Comparison of ENCODE assay signal across 22 cellular contexts in genomic region chr2:240395448-240395847, GRCh38. TPM values are rescaled to one million over a fixed set of nuclear protein-coding genes. Genes with fewer than 3 reads are reported as not detected.
DNase-seq lines count a peak whose midpoint lies in the region; ATAC-seq and TF ChIP-seq lines count a peak whose summit lies in the region.
"Had no signal": no experiment of that assay in that cellular context is flagged by ENCODE, and none has a peak within 500 bp of the region (broad histone marks: within the 10 kb centered on the region; RNA-seq: fewer than 3 reads in every experiment).

No MANE protein-coding gene starts in this region.

- H3K4me1 ChIP-seq in right atrium auricular region (no peaks in the 10 kb centered on the region), neuronal stem cell (ENCODE audit: control insufficient read depth in 2 of 2, insufficient read depth in 1 of 2, low read depth in 1 of 2, low read length in 2 of 2) (peaks cover 2 to 8% of the 10 kb centered on the region in 2 donors), mammary epithelial cell (ENCODE audit: insufficient read depth, low read length) (peaks cover 12% of the 10 kb centered on the region)
- H3K4me1 ChIP-seq: A549 had no signal

- WGBS in neuronal stem cell (ENCODE audit: extremely low coverage in 2 of 2, insufficient read length in 2 of 2, insufficient replicate concordance in 1 of 2), 2 donors = no CpG with 5 or more reads among the region's 8 CpGs
- 91% methylated on average over 8 of the region's 8 CpGs for WGBS in mammary epithelial cell (ENCODE audit: low coverage, missing lambda C conversion rate)

- H4K91ac ChIP-seq in neuronal stem cell (ENCODE audit: low read depth, low read length, poor library complexity) = no peak overlapping the region

- no peak overlapping the region for H3K4ac ChIP-seq in neuronal stem cell (ENCODE audit: low read length)

- no peak overlapping the region for H4K8ac ChIP-seq in neuronal stem cell (ENCODE audit: low read depth, low read length)

- DNase-seq in Right ventricle myocardium superior (peak; percentile 6), right atrium auricular region (ENCODE audit: low spot score) (no peak), islet precursor cell (peak; percentile 30), neuronal stem cell (ENCODE audit: low spot score) (no peak), mammary epithelial cell (no peak)
- DNase-seq: AML-193, COR-L47, DMS53, KBM-7, MV-4-11, NCI-H1105, NCI-H1436 treated with DMSO at 0.1 percent for 48 hours, NCI-H187 treated with DMSO at 0.1 percent for 48 hours, NCI-H2171 treated with DMSO at 0.1 percent for 48 hours, NCI-H345, NCI-H510A treated with DMSO at 0.1 percent for 48 hours, NCI-H748 treated with DMSO at 0.1 percent for 48 hours had no signal

- no peak overlapping the region for H3K14ac ChIP-seq in neuronal stem cell (ENCODE audit: low read length)

- no peak for ATAC-seq in Right ventricle myocardium superior (ENCODE audit: poor library complexity)
- no peak for ATAC-seq in HG02759 (IDR thresholded peaks at IDR 0.05; ENCODE audit: unreplicated experiment)
- ATAC-seq in HG03457 (IDR thresholded peaks at IDR 0.05; ENCODE audit: unreplicated experiment) = no peak
- ATAC-seq: A549 had no signal

- no peak overlapping the region for H2AFZ ChIP-seq in neuronal stem cell (ENCODE audit: low read length)
- H2AFZ ChIP-seq in mammary epithelial cell (ENCODE audit: low read depth, low read length) = no peak overlapping the region

- H2AK5ac ChIP-seq in neuronal stem cell (ENCODE audit: low read depth, low read length) = peak overlapping the region; percentile 15

- H3K9me3 ChIP-seq in right atrium auricular region (no peaks in the 10 kb centered on the region), neuronal stem cell (replicated peaks in 1 of 2; ENCODE audit: control insufficient read depth in 2 of 2, insufficient read depth in 1 of 2, low read depth in 1 of 2, low read length in 2 of 2) (no peaks in the 10 kb centered on the region), mammary epithelial cell (replicated peaks; ENCODE audit: insufficient read depth, low read length) (no peaks in the 10 kb centered on the region)
- H3K9me3 ChIP-seq: A549; BLaER1 treated with 17β-estradiol and CSF1 and Interleukin-3, amounts not matched to agents 10 nM and 100 nM; SJCRH30 had no signal

- H2BK120ac ChIP-seq in neuronal stem cell (ENCODE audit: low read depth, low read length) = no peak overlapping the region

- no TSS peak for BruUV-seq in mammary epithelial cell (replicated peaks; lab: Mats Ljungman, UMichigan)

- intact Hi-C loops in Right ventricle myocardium superior (cut with DNase I) = no loop called here
- intact Hi-C loops in mammary epithelial cell (cut with micrococcal nuclease) = loop anchor here (5.0 kb wide), 1 partner anchor 37 kb away; no protein-coding TSS in a partner anchor

- dilution Hi-C loops in mammary epithelial cell (cut with HindIII; ENCODE audit: low sequenced_read_pairs) = no loop called here

- H2BK15ac ChIP-seq in neuronal stem cell (ENCODE audit: low read length) = no peak overlapping the region

- H3K4me2 ChIP-seq in neuronal stem cell (ENCODE audit: insufficient read depth, low read length, poor library complexity, severe bottlenecking) (no peak overlapping the region), mammary epithelial cell (ENCODE audit: insufficient read depth, low read depth, low read length) (no peak overlapping the region)
- H3K4me2 ChIP-seq: A549; BLaER1 treated with 17β-estradiol and CSF1 and Interleukin-3, amounts not matched to agents 10 nM and 100 nM had no signal

- no peak overlapping the region for H3K4me3 ChIP-seq in right atrium auricular region
- no peak overlapping the region for H3K4me3 ChIP-seq in neuronal stem cell (ENCODE audit: low read length in 2 of 2)
- H3K4me3 ChIP-seq in mammary epithelial cell (replicated peaks in 1 of 3; ENCODE audit: insufficient read depth in 1 of 3, low read depth in 2 of 3, low read length in 3 of 3) = no peak overlapping the region
- H3K4me3 ChIP-seq: A549; BLaER1 treated with 17β-estradiol and CSF1 and Interleukin-3, amounts not matched to agents 10 nM and 100 nM; SJCRH30 had no signal

- H2BK5ac ChIP-seq in neuronal stem cell (ENCODE audit: low read length) = no peak overlapping the region

- H3K23ac ChIP-seq in neuronal stem cell (ENCODE audit: low read depth, low read length, poor library complexity) = no peak overlapping the region

- H3K27ac ChIP-seq in right atrium auricular region (no peak overlapping the region), neuronal stem cell (replicated peaks; ENCODE audit: low read length) (no peak overlapping the region), mammary epithelial cell (ENCODE audit: insufficient read depth, low read depth, low read length) (no peak overlapping the region)
- H3K27ac ChIP-seq: A549; BLaER1 treated with 17β-estradiol and CSF1 and Interleukin-3, amounts not matched to agents 10 nM and 100 nM; SJCRH30 had no signal

- H3K79me2 ChIP-seq in mammary epithelial cell (ENCODE audit: insufficient read depth, low read length) = no peaks in the 10 kb centered on the region

- H4K20me1 ChIP-seq in mammary epithelial cell (ENCODE audit: insufficient read depth, low read length) = no peaks in the 10 kb centered on the region
- H4K20me1 ChIP-seq: BLaER1 treated with 17β-estradiol and CSF1 and Interleukin-3, amounts not matched to agents 10 nM and 100 nM had no signal

- TF ChIP-seq CTCF in right atrium auricular region (IDR thresholded peaks at IDR 0.05) = no peak
- no peak for TF ChIP-seq CTCF in mammary epithelial cell (conservative IDR thresholded peaks at IDR 0.05 in 1 of 2, IDR thresholded peaks at IDR 0.05 in 1 of 2; ENCODE audit: extremely low read depth in 1 of 2, insufficient read depth in 1 of 2, low read depth in 1 of 2, low read length in 2 of 2)

- H2BK12ac ChIP-seq in neuronal stem cell (ENCODE audit: low read length) = no peak overlapping the region

- H3K27me3 ChIP-seq in right atrium auricular region (no peaks in the 10 kb centered on the region), neuronal stem cell (ENCODE audit: control insufficient read depth in 3 of 3, insufficient read depth in 3 of 3, low read depth in 1 of 3, low read length in 3 of 3) (peaks cover 0 to 4% (median 0%) of the 10 kb centered on the region in 3 experiments), mammary epithelial cell (ENCODE audit: insufficient read depth, low read length) (no peaks in the 10 kb centered on the region)
- H3K27me3 ChIP-seq: BLaER1 treated with 17β-estradiol and CSF1 and Interleukin-3, amounts not matched to agents 10 nM and 100 nM had no signal

- in situ Hi-C loops in mammary epithelial cell (cut with MboI; ENCODE audit: low sequenced_read_pairs in 2 of 2) = no loop called here

- CTCF ChIA-PET in mammary epithelial cell (lab: Charles Lee; ENCODE audit: low non-redundant PET) = no interaction called here

- no peak overlapping the region for H3K9ac ChIP-seq in neuronal stem cell (ENCODE audit: low read depth, low read length, poor library complexity)
- no peak overlapping the region for H3K9ac ChIP-seq in mammary epithelial cell (ENCODE audit: insufficient read depth, low read length)
- H3K9ac ChIP-seq: BLaER1 treated with 17β-estradiol and CSF1 and Interleukin-3, amounts not matched to agents 10 nM and 100 nM had no signal

- H3K79me1 ChIP-seq in neuronal stem cell (ENCODE audit: low read depth, low read length) = peaks cover under 1% of the 10 kb centered on the region

- no peaks in the 10 kb centered on the region for H3K36me3 ChIP-seq in right atrium auricular region
- H3K36me3 ChIP-seq in neuronal stem cell (replicated peaks in 1 of 2; ENCODE audit: control insufficient read depth in 2 of 2, insufficient read depth in 2 of 2, low read length in 2 of 2) = no peaks in the 10 kb centered on the region
- no peaks in the 10 kb centered on the region for H3K36me3 ChIP-seq in mammary epithelial cell (ENCODE audit: insufficient read depth, low read length)
- H3K36me3 ChIP-seq: BLaER1 treated with 17β-estradiol and CSF1 and Interleukin-3, amounts not matched to agents 10 nM and 100 nM; SJCRH30 had no signal

- no peak overlapping the region for H3K18ac ChIP-seq in neuronal stem cell (ENCODE audit: low read length)

RNA-seq across cellular contexts. Expression of gene GPC1, which starts 40.0 kb away (rescaled TPM):
- total RNA-seq in Right ventricle myocardium superior (154 TPM), right atrium auricular region (100 to 1,000 TPM in 1 of 2 donors, 10 to 100 TPM in 1; 77.4 to 103 TPM), mammary epithelial cell (100 to 1,000 TPM; 238 to 266 TPM)
- polyA plus RNA-seq in neuronal stem cell (2013, experiment 1 of 2) = 78.0 TPM
- 77.4 TPM for polyA plus RNA-seq in neuronal stem cell (2013, experiment 2 of 2)
- polyA plus RNA-seq in mammary epithelial cell = 178 TPM
- polyA minus RNA-seq in mammary epithelial cell = 84.2 TPM

Comparison
In these comparisons a context has a peak if more than half of its experiments do, and no peak if none do; other contexts are left out.
1. DNase-seq: peak in Right ventricle myocardium superior (single experiment) and islet precursor cell (single experiment); none in right atrium auricular region (single experiment), neuronal stem cell (single experiment) and mammary epithelial cell (single experiment).